16 cellular contexts compared by ENCODE assay signal in the genomic region with DNA sequence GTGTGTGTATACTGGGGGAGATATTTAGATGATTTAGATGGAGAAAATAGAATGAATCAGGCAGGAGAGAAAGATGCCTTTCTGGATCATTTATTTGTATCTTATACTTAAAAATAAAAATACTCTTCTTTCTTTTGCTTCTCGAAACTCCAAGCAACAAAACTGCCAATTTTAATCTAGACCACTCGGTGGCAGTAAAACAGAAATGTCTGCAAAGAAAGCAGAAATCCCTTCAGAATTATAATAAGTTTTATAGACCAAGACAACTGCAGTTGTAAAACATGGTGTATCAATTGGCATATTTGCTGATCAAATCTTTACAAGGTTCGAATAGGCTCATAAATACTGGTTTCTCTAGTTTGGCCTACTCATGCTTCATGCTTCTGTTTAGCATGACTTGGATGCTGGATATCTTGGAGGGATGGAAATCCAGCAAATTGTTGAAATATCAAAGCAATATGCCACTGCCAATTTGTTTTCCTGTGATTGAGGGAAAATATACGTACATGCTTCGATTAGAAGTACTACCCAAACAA. TPM values are rescaled to one million over a fixed set of nuclear protein-coding genes. Genes with fewer than 3 reads are reported as not detected.
DNase-seq lines count a peak whose midpoint lies in the region; ATAC-seq, FAIRE-seq and TF ChIP-seq lines count a peak whose summit lies in the region.
"Had no signal": no experiment of that assay in that cellular context is flagged by ENCODE, and none has a peak within 500 bp of the region (broad histone marks: within the 10 kb centered on the region; RNA-seq: fewer than 3 reads in every experiment).

No MANE protein-coding gene starts in this region.

- H3K4me2 ChIP-seq in HCT116 (ENCODE audit: low read length) (no peak overlapping the region), astrocyte (ENCODE audit: low read length) (no peak overlapping the region)

- H3K4me3 ChIP-seq in AG04450 (ENCODE audit: low read depth, low read length) (no peak overlapping the region), HCT116 (replicated peaks in 1 of 2; ENCODE audit: low read depth in 1 of 2, low read length in 2 of 2) (no peak overlapping the region), astrocyte (ENCODE audit: insufficient read depth, low read depth, low read length) (no peak overlapping the region)
- H3K4me3 ChIP-seq: right lobe of liver, SJSA1 had no signal

- 0 out of 2 replicates have a peak, but pooled peaks have one; percentile 32 for TF ChIP-seq RAD21 in HCT116 (IDR thresholded peaks at IDR 0.05; ENCODE audit: low read depth)

- POLR2A ChIA-PET in AG04450 (lab: Yijun Ruan, JAX) (no interaction called here), HCT116 (lab: Charles Lee) (no interaction called here)

- no peaks in the 10 kb centered on the region for H3K9me3 Mint-ChIP-seq in astrocyte (ENCODE audit: unreplicated experiment)
- H3K9me3 Mint-ChIP-seq: CD8-positive, alpha-beta T cell had no signal

- no peaks in the 10 kb centered on the region for H3K9me3 ChIP-seq in AG04450 (ENCODE audit: control insufficient read depth, insufficient read depth, low read length)
- no peaks in the 10 kb centered on the region for H3K9me3 ChIP-seq in HCT116 (ENCODE audit: control insufficient read depth in 1 of 2, insufficient read depth in 1 of 2, low read depth in 1 of 2, low read length in 2 of 2)
- H3K9me3 ChIP-seq in astrocyte (ENCODE audit: insufficient read depth, low read depth, low read length): no peaks in the 10 kb centered on the region
- H3K9me3 ChIP-seq: right lobe of liver, SJSA1 had no signal

- H3K9me2 ChIP-seq in HCT116 (ENCODE audit: insufficient read depth): no peaks in the 10 kb centered on the region

- H3K36me3 ChIP-seq in HCT116 (ENCODE audit: control insufficient read depth in 1 of 2, insufficient read depth in 2 of 2, low read length in 2 of 2) (no peaks in the 10 kb centered on the region), astrocyte (ENCODE audit: insufficient read depth, low read length) (no peaks in the 10 kb centered on the region)
- H3K36me3 ChIP-seq: right lobe of liver, SJSA1 had no signal

- BruUV-seq in HCT116 (replicated peaks; lab: Mats Ljungman, UMichigan): no TSS peak

- FAIRE-seq in astrocyte (lab: Jason Lieb, UNC): no peak
- FAIRE-seq: bronchial epithelial cell had no signal

- ATAC-seq in HCT116 (no peak), GM21528 (IDR thresholded peaks at IDR 0.05; ENCODE audit: low FRiP score, unreplicated experiment) (no peak)
- ATAC-seq in activated CD4-positive, CD25-positive, alpha-beta regulatory T cell treated with anti-CD3 and anti-CD28 coated beads, Interleukin-2, amount 50 U/mL, for 24 hours: no peak
- ATAC-seq: activated T-cell treated with anti-CD3 and anti-CD28 coated beads, Interleukin-2, amount 50 U/mL, for 72 hours; CD8-positive, alpha-beta T cell; right lobe of liver had no signal

- no peaks in the 10 kb centered on the region for H3K4me1 Mint-ChIP-seq in astrocyte (ENCODE audit: low read depth, unreplicated experiment)

- DNase-seq in AG04450 (ENCODE audit: low read depth, low spot score) (no peak), HCT116 (ENCODE audit: low read depth, low spot score) (no peak), astrocyte (ENCODE audit: low read depth) (no peak), iris pigment epithelial cell (ENCODE audit: low read depth) (peak; percentile 10), CD1c-positive myeloid dendritic cell (ENCODE audit: extremely low spot score) (no peak)
- DNase-seq in NK-92 treated with Interleukin-12 subunit alpha and Interleukin-12 subunit beta, amount 100 ng/mL, for 24 hours (lab: John Stamatoyannopoulos, UW): no peak
- DNase-seq: activated CD4-positive, CD25-positive, alpha-beta regulatory T cell; activated T-cell treated with anti-CD3 and anti-CD28 coated beads, Interleukin-2, amount 50 U/mL, for 72 hours; CD8-positive, alpha-beta T cell; NCI-H526; right lobe of liver had no signal

- intact Hi-C loops in HCT116 (cut with micrococcal nuclease): no loop called here

- H4K20me1 ChIP-seq in HCT116 (ENCODE audit: insufficient read depth): no peaks in the 10 kb centered on the region
- no peaks in the 10 kb centered on the region for H4K20me1 ChIP-seq in astrocyte (ENCODE audit: insufficient read depth, low read length)

- no peak overlapping the region for H3K9ac ChIP-seq in HCT116 (ENCODE audit: low read length)
- no peak overlapping the region for H3K9ac ChIP-seq in astrocyte (ENCODE audit: low read length)

- H3K27ac ChIP-seq in AG04450 (ENCODE audit: low read depth, low read length) (no peak overlapping the region), HCT116 (ENCODE audit: low read depth, low read length) (no peak overlapping the region), astrocyte (ENCODE audit: low read depth, low read length) (no peak overlapping the region)
- H3K27ac ChIP-seq: epithelial cell of prostate, right lobe of liver, SJSA1 had no signal

- H3K79me2 ChIP-seq in HCT116 (ENCODE audit: insufficient read depth, low read length): no peaks in the 10 kb centered on the region
- H3K79me2 ChIP-seq in astrocyte (ENCODE audit: insufficient read depth, low read length): no peaks in the 10 kb centered on the region

- H3K27me3 Mint-ChIP-seq in astrocyte (ENCODE audit: low read depth, unreplicated experiment): no peaks in the 10 kb centered on the region

- RAD21 ChIA-PET in HCT116 (lab: Charles Lee; ENCODE audit: low non-redundant PET in 1 of 2, low total read pairs in 2 of 2, uncharacterized antibody in 2 of 2, unreplicated experiment in 2 of 2): no interaction called here

- CTCF ChIA-PET in AG04450 (lab: Charles Lee): no interaction called here
- CTCF ChIA-PET in HCT116 (lab: Charles Lee): no interaction called here

- H2AFZ ChIP-seq in HCT116 (ENCODE audit: low read depth, low read length, poor library complexity, severe bottlenecking) (no peak overlapping the region), astrocyte (ENCODE audit: low read depth, low read length) (no peak overlapping the region)

- H3K27ac Mint-ChIP-seq in astrocyte (ENCODE audit: unreplicated experiment): no peak overlapping the region
- H3K27ac Mint-ChIP-seq: activated T-cell treated with anti-CD3 and anti-CD28 coated beads, Interleukin-2, amount 50 U/mL, for 72 hours; CD8-positive, alpha-beta T cell had no signal

- H3K4me1 ChIP-seq in HCT116 (ENCODE audit: control insufficient read depth in 1 of 2, insufficient read depth in 2 of 2, low read length in 2 of 2) (no peaks in the 10 kb centered on the region), astrocyte (ENCODE audit: insufficient read depth, low read length) (no peaks in the 10 kb centered on the region)
- H3K4me1 ChIP-seq: right lobe of liver, SJSA1 had no signal

- H3K27me3 ChIP-seq in AG04450 (ENCODE audit: control insufficient read depth, insufficient read depth, low read length) (no peaks in the 10 kb centered on the region), HCT116 (ENCODE audit: insufficient read depth, low read length) (no peaks in the 10 kb centered on the region), astrocyte (ENCODE audit: insufficient read depth, low read length) (no peaks in the 10 kb centered on the region)
- H3K27me3 ChIP-seq: right lobe of liver, SJSA1 had no signal

- no peak for TF ChIP-seq POLR2A in HCT116 (IDR thresholded peaks at IDR 0.05; ENCODE audit: borderline replicate concordance, extremely low read depth, insufficient read depth, insufficient read length)

- H3K4me3 Mint-ChIP-seq in astrocyte (ENCODE audit: unreplicated experiment): no peak overlapping the region
- H3K4me3 Mint-ChIP-seq: activated T-cell treated with anti-CD3 and anti-CD28 coated beads, Interleukin-2, amount 50 U/mL, for 72 hours; CD8-positive, alpha-beta T cell had no signal

- no peaks in the 10 kb centered on the region for H3K36me3 Mint-ChIP-seq in astrocyte (ENCODE audit: low read depth, unreplicated experiment)
- H3K36me3 Mint-ChIP-seq: CD8-positive, alpha-beta T cell had no signal

- TF ChIP-seq CTCF in AG04450 (IDR thresholded peaks at IDR 0.05; ENCODE audit: low read depth, low read length) (peak; percentile 22; the same call in 1 of the 2 replicates), HCT116 (IDR thresholded peaks at IDR 0.05 in 2 of 3, conservative IDR thresholded peaks at IDR 0.05 in 1 of 3; ENCODE audit: borderline replicate concordance in 1 of 3, insufficient read depth in 1 of 3, low read depth in 2 of 3, low read length in 2 of 3) (peak; percentile 6 to 47 (median 10); a peak in 2 of 6 replicates), astrocyte (IDR thresholded peaks at IDR 0.05; ENCODE audit: insufficient read depth, low read depth, low read length) (peak; percentile 27)

TF ChIP-seq in HCT116, 20 proteins besides CTCF, POLR2A, EP300 and RAD21 (continues in another document):
- TF ChIP-seq JUND (IDR thresholded peaks at IDR 0.05) (no peak), SRF (IDR thresholded peaks at IDR 0.05; ENCODE audit: low read depth) (no peak), TCF7L2 (IDR thresholded peaks at IDR 0.05; ENCODE audit: borderline replicate concordance, extremely low read depth, insufficient read depth, insufficient read length) (no peak), ZBTB33 (IDR thresholded peaks at IDR 0.05; ENCODE audit: extremely low read depth, insufficient replicate concordance, low read length) (no peak), EGR1 (IDR thresholded peaks at IDR 0.05; ENCODE audit: low read depth) (no peak), ZNF274 (IDR thresholded peaks at IDR 0.05; ENCODE audit: low read depth, low read length) (no peak), ELF1 (IDR thresholded peaks at IDR 0.05; ENCODE audit: borderline replicate concordance, low read depth) (no peak), SIN3A (IDR thresholded peaks at IDR 0.05; ENCODE audit: low read depth) (no peak)
- TF ChIP-seq, protein P1, sequence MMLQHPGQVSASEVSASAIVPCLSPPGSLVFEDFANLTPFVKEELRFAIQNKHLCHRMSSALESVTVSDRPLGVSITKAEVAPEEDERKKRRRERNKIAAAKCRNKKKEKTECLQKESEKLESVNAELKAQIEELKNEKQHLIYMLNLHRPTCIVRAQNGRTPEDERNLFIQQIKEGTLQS (IDR thresholded peaks at IDR 0.05): no peak

RNA-seq across cellular contexts. Expression of gene C1orf87, which starts 15.1 kb away (rescaled TPM):
- not detected in 2 replicates for polyA plus RNA-seq in AG04450 (2011; rRNA removed)
- not detected in 2 replicates for polyA minus RNA-seq in AG04450 (2011; rRNA and poly(A)+ RNA removed)
- total RNA-seq in HCT116 (2021; ENCODE audit: unreplicated experiment) (not detected), astrocyte (not detected in 2 replicates)
- 0.07 and 0.14 TPM in 2 replicates for polyA plus RNA-seq in HCT116 (2012)
- total RNA-seq: activated T-cell treated with anti-CD3 and anti-CD28 coated beads, Interleukin-2, amount 50 U/mL, for 72 hours; bronchial epithelial cell; CD8-positive, alpha-beta T cell; right lobe of liver; SJSA1 had no signal
